Comparison of ENCODE assay signal across 14 cellular contexts in the genomic region with DNA sequence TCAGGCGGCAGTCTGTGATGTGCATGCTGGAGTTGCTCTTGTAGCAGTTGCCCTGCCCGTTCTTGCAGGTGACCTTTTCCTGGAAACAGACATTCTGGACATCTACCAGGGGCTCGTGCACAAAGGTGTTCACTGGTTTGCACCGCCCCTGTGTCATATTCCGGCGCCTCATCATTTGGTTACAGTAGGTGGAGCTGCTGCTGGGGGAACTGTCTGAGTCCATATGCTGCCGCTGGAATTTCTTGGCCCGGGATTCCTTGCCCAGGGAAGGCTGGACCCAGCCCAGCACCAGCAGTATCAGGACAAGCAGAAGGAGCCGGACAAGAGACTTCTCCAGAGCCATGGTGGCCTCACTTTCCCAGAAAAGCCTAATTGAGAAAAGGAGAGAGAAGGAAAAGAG. TPM values are rescaled to one million over a fixed set of nuclear protein-coding genes. Genes with fewer than 3 reads are reported as not detected.
DNase-seq lines count a peak whose midpoint lies in the region; ATAC-seq and TF ChIP-seq lines count a peak whose summit lies in the region.
"Had no signal": no experiment of that assay in that cellular context is flagged by ENCODE, and none has a peak within 500 bp of the region (broad histone marks: within the 10 kb centered on the region; RNA-seq: fewer than 3 reads in every experiment).

No MANE protein-coding gene starts in this region.

- no peaks in the 10 kb centered on the region for H3K36me3 ChIP-seq in right atrium auricular region
- H3K36me3 ChIP-seq in parathyroid adenoma (ENCODE audit: control insufficient read depth, insufficient read depth, low read length), result no peaks in the 10 kb centered on the region
- no peaks in the 10 kb centered on the region for H3K36me3 ChIP-seq in aorta (ENCODE audit: control insufficient read depth in 1 of 2, insufficient read depth in 2 of 2, low read length in 1 of 2)

- H3K27me3 ChIP-seq in right atrium auricular region (no peaks in the 10 kb centered on the region), parathyroid adenoma (ENCODE audit: control insufficient read depth, insufficient read depth, low read length) (no peaks in the 10 kb centered on the region), aorta (ENCODE audit: control insufficient read depth in 1 of 2, insufficient read depth in 2 of 2, low read length in 1 of 2) (peaks cover 0 to 3% of the 10 kb centered on the region in 2 donors)

- H3K4me1 ChIP-seq in right atrium auricular region (peaks cover 0 to 27% of the 10 kb centered on the region in 2 donors), parathyroid adenoma (no peaks in the 10 kb centered on the region), aorta (ENCODE audit: control insufficient read depth in 1 of 2, insufficient read depth in 2 of 2, low read length in 2 of 2) (no peaks in the 10 kb centered on the region)

- no peak overlapping the region for H3K4me2 ChIP-seq in parathyroid adenoma (ENCODE audit: low read length)

- H3K79me2 ChIP-seq in parathyroid adenoma, result no peaks in the 10 kb centered on the region

- ATAC-seq in aorta (ENCODE audit: low FRiP score) (peak; percentile 27), natural killer cell (no peak)

- H3K4me1 Mint-ChIP-seq in natural killer cell, result peaks cover 24 to 30% of the 10 kb centered on the region in 2 donors

- H3K9ac ChIP-seq in parathyroid adenoma, result no peak overlapping the region

- H2AFZ ChIP-seq in parathyroid adenoma, result peak overlapping the region; percentile 63

- H3K27me3 Mint-ChIP-seq in natural killer cell (ENCODE audit: low read depth in 2 of 2), result peaks cover 0 to 2% of the 10 kb centered on the region in 2 donors
- H3K27me3 Mint-ChIP-seq: activated T-cell treated with anti-CD3 and anti-CD28 coated beads, Interleukin-2, amount 50 U/mL, for 24 hours had no signal

- H3K27ac Mint-ChIP-seq in natural killer cell, result no peak overlapping the region
- H3K27ac Mint-ChIP-seq: activated T-cell treated with anti-CD3 and anti-CD28 coated beads, Interleukin-2, amount 50 U/mL, for 24 hours had no signal

- 46 to 51% methylated on average over 9 of the region's 9 CpGs for WGBS in aorta, 2 donors

- no peaks in the 10 kb centered on the region for H3K9me3 Mint-ChIP-seq in natural killer cell
- H3K9me3 Mint-ChIP-seq: activated T-cell treated with anti-CD3 and anti-CD28 coated beads, Interleukin-2, amount 50 U/mL, for 24 hours had no signal

- DNase-seq in DMS 273 (lab: John Stamatoyannopoulos, UW; ENCODE audit: unreplicated experiment), result peak; percentile 17
- no peak for DNase-seq in DMS 273 treated with DMSO at 0.1 percent for 48 hours (lab: John Stamatoyannopoulos, UW)
- DNase-seq in right atrium auricular region (ENCODE audit: low spot score), result no peak
- DNase-seq in aorta, result no peak
- no peak for DNase-seq in activated T-cell treated with anti-CD3 and anti-CD28 coated beads, Interleukin-2, amount 50 U/mL, for 48 hours
- DNase-seq in natural killer cell, result no peak
- no peak for DNase-seq in activated naive CD4-positive, alpha-beta T cell treated with anti-CD3 and anti-CD28 coated beads, Interleukin-2, amount 50 U/mL, for 16 hours
- DNase-seq: activated T-cell treated with anti-CD3 and anti-CD28 coated beads, Interleukin-2, amount 50 U/mL, for 24 hours; DND-41; MV-4-11; NCI-H510A had no signal

- H3K4me3 ChIP-seq in right atrium auricular region, result peak overlapping the region; percentile 39 to 49
- no peak overlapping the region for H3K4me3 ChIP-seq in parathyroid adenoma (ENCODE audit: low read depth, low read length)
- H3K4me3 ChIP-seq in aorta (ENCODE audit: low read length in 2 of 2), result no peak overlapping the region

- intact Hi-C loops in aorta (cut with DNase I), result no loop called here
- intact Hi-C loops in natural killer cell (cut with micrococcal nuclease), result no loop called here

- H3K36me3 Mint-ChIP-seq in natural killer cell, result no peaks in the 10 kb centered on the region

- TF ChIP-seq CTCF in right atrium auricular region (IDR thresholded peaks at IDR 0.05) (peak in 1 of 2 donors; percentile 23), parathyroid adenoma (IDR thresholded peaks at IDR 0.05) (no peak), natural killer cell (IDR thresholded peaks at IDR 0.05) (no peak)

- peak overlapping the region; percentile 58 to 80 for H3K27ac ChIP-seq in right atrium auricular region
- H3K27ac ChIP-seq in parathyroid adenoma, result peak overlapping the region; percentile 5
- no peak overlapping the region for H3K27ac ChIP-seq in aorta (ENCODE audit: low read depth in 1 of 2, low read length in 2 of 2)
- H3K27ac ChIP-seq: 22Rv1 had no signal

- no peaks in the 10 kb centered on the region for H3K9me3 ChIP-seq in right atrium auricular region
- H3K9me3 ChIP-seq in parathyroid adenoma (ENCODE audit: control insufficient read depth, low read length), result no peaks in the 10 kb centered on the region
- H3K9me3 ChIP-seq in aorta (ENCODE audit: control insufficient read depth, low read length), result peaks cover 1% of the 10 kb centered on the region

- H3K4me3 Mint-ChIP-seq in natural killer cell, result no peak overlapping the region
- H3K4me3 Mint-ChIP-seq: activated T-cell treated with anti-CD3 and anti-CD28 coated beads, Interleukin-2, amount 50 U/mL, for 24 hours had no signal

RNA-seq across cellular contexts. Expression of gene RNASE1, which starts 0.9 kb away (rescaled TPM):
- total RNA-seq in right atrium auricular region (100 to 1,000 TPM; 230 to 343 TPM), aorta (100 to 1,000 TPM; 264 to 499 TPM), natural killer cell (not detected)
- polyA plus RNA-seq in aorta, result 100 to 1,000 TPM in 1 of 2 donors, 10 to 100 TPM in 1; 86.4 to 312 TPM

RNA-seq across cellular contexts. Expression of gene RNASE6, which starts 20.7 kb away (rescaled TPM):
- total RNA-seq in right atrium auricular region, result 10 to 100 TPM in 1 of 2 donors, 1 to 10 TPM in 1; 6.6 to 10.9 TPM
- 10 to 100 TPM; 14.8 to 18.8 TPM for total RNA-seq in aorta
- 10 to 100 TPM in 1 of 2 donors, 1 to 10 TPM in 1; 4.8 to 21.8 TPM for polyA plus RNA-seq in aorta
- 1 to 10 TPM; 1.9 to 5.1 (median 4.9) TPM for total RNA-seq in natural killer cell
- polyA plus RNA-seq: keratinocyte had no signal

RNA-seq across cellular contexts. Expression of gene EDDM3B, which starts 33.5 kb away (rescaled TPM):
- not detected for total RNA-seq in right atrium auricular region
- not detected for total RNA-seq in aorta
- polyA plus RNA-seq in aorta, result not detected
- total RNA-seq in natural killer cell, result not detected
- polyA plus RNA-seq: keratinocyte had no signal

RNA-seq across cellular contexts. Expression of gene EDDM3A, which starts 56.0 kb away (rescaled TPM):
- total RNA-seq in right atrium auricular region (not detected), aorta (not detected), natural killer cell (not detected)
- polyA plus RNA-seq in aorta, result not detected
- polyA plus RNA-seq: keratinocyte had no signal

Comparison
In these comparisons a context has a peak if more than half of its experiments do, and no peak if none do; other contexts are left out.
1. H3K27ac ChIP-seq: peak in right atrium auricular region (2 of 2) and parathyroid adenoma (single experiment); none in aorta (0 of 2).
2. H3K4me3 ChIP-seq: peak in right atrium auricular region (2 of 2); none in parathyroid adenoma (single experiment) and aorta (0 of 2).
3. RNA of gene RNASE1, which starts 0.9 kb away (total RNA-seq): 264 to 499 TPM in aorta and 230 to 343 TPM in right atrium auricular region; not detected in natural killer cell; every median in the first group is over 100 times any median in the second.